In the genomic region with DNA sequence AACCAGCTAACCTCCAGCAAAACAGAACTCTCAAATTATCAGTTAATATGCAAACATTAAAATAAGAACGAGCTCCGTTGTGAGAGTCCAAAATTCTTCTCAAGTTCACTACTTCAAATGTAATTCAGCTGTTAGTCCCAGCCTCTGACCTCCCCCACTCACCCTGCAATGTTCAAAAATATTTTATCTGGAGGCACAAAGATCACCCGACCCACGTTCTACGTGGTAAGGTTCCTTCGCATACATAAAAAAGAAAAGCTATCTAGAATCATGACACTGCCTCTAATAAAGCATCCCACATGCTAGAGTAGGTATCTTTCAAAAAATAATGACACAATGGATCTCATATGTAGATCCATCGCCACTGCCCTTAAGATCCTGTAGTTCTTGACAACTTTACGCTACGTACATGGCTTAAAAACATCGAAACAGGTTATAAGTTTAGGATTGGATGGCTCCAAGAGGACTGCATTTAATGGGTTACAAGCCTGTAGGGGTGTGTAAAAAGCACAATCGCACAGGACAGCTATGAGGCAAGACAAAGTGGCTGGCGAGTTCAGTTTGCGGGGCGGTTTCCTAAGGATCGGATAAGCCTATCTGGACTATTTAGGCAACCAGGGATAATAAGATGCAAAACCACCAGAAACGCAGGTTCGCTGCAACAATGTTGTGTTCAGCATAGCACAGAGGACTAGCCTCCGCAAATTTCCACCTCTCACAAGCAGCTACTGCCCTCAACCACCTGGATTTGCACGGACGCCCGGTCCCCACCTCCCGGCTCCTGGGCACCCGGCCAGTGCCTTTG, we compare ENCODE assay signal across 8 cellular contexts. TPM values are rescaled to one million over a fixed set of nuclear protein-coding genes. Genes with fewer than 3 reads are reported as not detected.
DNase-seq lines count a peak whose midpoint lies in the region; ATAC-seq and TF ChIP-seq lines count a peak whose summit lies in the region.

No MANE protein-coding gene starts in this region.

- no peaks in the 10 kb centered on the region; the same call in 1 of the 2 replicates for H3K36me3 ChIP-seq in GM06990 (ENCODE audit: control insufficient read depth, insufficient read depth, low read length)

- H3K9me3 Mint-ChIP-seq in activated naive CD8-positive, alpha-beta T cell treated with anti-CD3 and anti-CD28 coated beads for 36 hours, result peaks cover 5% of the 10 kb centered on the region

- H3K27me3 Mint-ChIP-seq in activated naive CD8-positive, alpha-beta T cell treated with anti-CD3 and anti-CD28 coated beads for 36 hours, result peaks cover 3% of the 10 kb centered on the region

- peaks cover 32% of the 10 kb centered on the region for H3K4me1 Mint-ChIP-seq in activated naive CD8-positive, alpha-beta T cell treated with anti-CD3 and anti-CD28 coated beads for 36 hours

- H3K36me3 Mint-ChIP-seq in activated naive CD8-positive, alpha-beta T cell treated with anti-CD3 and anti-CD28 coated beads for 36 hours, result peaks cover 21% of the 10 kb centered on the region

- DNase-seq in GM06990 (ENCODE audit: extremely low read depth, insufficient read length) (no peak), HuH-7 (ENCODE audit: low spot score) (peak; percentile 56), hepatic stellate cell (ENCODE audit: low spot score) (peak; percentile 34), NCI-H524 treated with DMSO at 0.1 percent for 48 hours (lab: John Stamatoyannopoulos, UW) (no peak), dedifferentiated amniotic fluid mesenchymal stem cell (ENCODE audit: extremely low spot score) (no peak)
- no peak for DNase-seq in activated naive CD8-positive, alpha-beta T cell treated with anti-CD3 and anti-CD28 coated beads for 36 hours

- peak overlapping the region; percentile 99 for H3K27ac Mint-ChIP-seq in activated naive CD8-positive, alpha-beta T cell treated with anti-CD3 and anti-CD28 coated beads for 36 hours

- peak; percentile 18 for ATAC-seq in GM21515 (IDR thresholded peaks at IDR 0.05; ENCODE audit: unreplicated experiment)

- H3K4me3 ChIP-seq in GM06990 (replicated peaks; ENCODE audit: low read depth, low read length), result peak overlapping the region; percentile 81
- peak overlapping the region; percentile 62 to 95 (median 85) for H3K4me3 ChIP-seq in skin epidermis

- peak overlapping the region; percentile 87 for H3K4me3 Mint-ChIP-seq in activated naive CD8-positive, alpha-beta T cell treated with anti-CD3 and anti-CD28 coated beads for 36 hours

- H3K27me3 ChIP-seq in GM06990 (replicated peaks; ENCODE audit: control insufficient read depth, insufficient read depth, low read length), result no peaks in the 10 kb centered on the region

- H3K27ac ChIP-seq in skin epidermis, result peak overlapping the region; percentile 87 to 100 (median 98)

- TF ChIP-seq CTCF in GM06990 (IDR thresholded peaks at IDR 0.05; ENCODE audit: insufficient read depth, low read length, poor library complexity, severe bottlenecking), result no peak

RNA-seq across cellular contexts. Expression of a gene that starts 1.0 kb away (rescaled TPM):
- total RNA-seq in activated naive CD8-positive, alpha-beta T cell treated with anti-CD3 and anti-CD28 coated beads for 36 hours, result 10 to 100 TPM; 15.6 to 16.8 TPM

RNA-seq across cellular contexts. Expression of a gene that starts 35.7 kb away (rescaled TPM):
- total RNA-seq in activated naive CD8-positive, alpha-beta T cell treated with anti-CD3 and anti-CD28 coated beads for 36 hours, result under 1 TPM; 0.21 to 0.22 TPM

Comparison
In these comparisons a context has a peak if more than half of its experiments do, and no peak if none do; other contexts are left out.
1. DNase-seq: peak in HuH-7 (single experiment) and hepatic stellate cell (single experiment); none in GM06990 (single experiment), activated naive CD8-positive, alpha-beta T cell treated with anti-CD3 and anti-CD28 coated beads for 36 hours (single experiment), NCI-H524 treated with DMSO at 0.1 percent for 48 hours (single experiment) and dedifferentiated amniotic fluid mesenchymal stem cell (single experiment).